Comparison of ENCODE assay signal across 25 cellular contexts in the genomic region with DNA sequence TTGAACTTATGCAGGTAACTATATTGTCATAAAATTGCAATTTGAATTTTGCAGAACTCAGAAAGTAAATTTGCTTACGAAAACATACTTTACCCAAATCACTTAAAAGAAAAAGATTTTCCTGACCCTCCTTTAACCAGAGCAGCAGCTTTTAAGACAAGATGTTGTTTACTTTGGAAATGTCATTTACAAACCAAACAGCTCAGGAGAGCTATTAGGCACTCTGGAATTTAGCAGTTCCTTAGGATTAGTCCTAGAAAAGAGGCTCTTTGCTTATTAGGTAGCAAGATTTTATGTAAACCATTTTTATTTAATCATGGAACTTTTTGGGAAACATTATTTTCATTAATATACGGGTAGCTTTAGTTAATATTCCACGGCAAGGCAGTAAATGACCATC.
"Had no signal": no experiment of that assay in that cellular context is flagged by ENCODE, and none has a peak within 500 bp of the region (broad histone marks: within the 10 kb centered on the region; RNA-seq: fewer than 3 reads in every experiment).

No MANE protein-coding gene starts in this region.

- DNase-seq: activated CD4-positive, alpha-beta T cell treated with anti-CD3 and anti-CD28 coated beads for 1 hour; activated CD4-positive, alpha-beta T cell treated with anti-CD3 and anti-CD28 coated beads, Interleukin-2, amount 10 ng/mL, durations not matched to agents 7 days and 5 days; activated CD8-positive, alpha-beta T cell treated with anti-CD3 and anti-CD28 coated beads for 36 hours; activated naive CD8-positive, alpha-beta T cell treated with anti-CD3 and anti-CD28 coated beads, Interleukin-2, amount 50 U/mL, for 24 hours; activated T-cell treated with anti-CD3 and anti-CD28 coated beads, Interleukin-2, amount 50 U/mL, for 48 hours; amygdala; caudate nucleus; foreskin fibroblast; heart left ventricle; kidney glomerular epithelial cell; lower lobe of right lung; mesenchymal stem cell; ovary; sigmoid colon; small intestine; stimulated activated CD4-positive, alpha-beta T cell treated with anti-CD3 and anti-CD28 coated beads, Interleukin-1b, Interleukin-23, amount 100 ng/mL, for 48 hours; stimulated activated CD4-positive, alpha-beta T cell treated with anti-CD3 and anti-CD28 coated beads, Interleukin-4, amount 100 ng/mL, for 4 hours; stimulated activated CD8-positive, alpha-beta memory T cell treated with anti-CD3 and anti-CD28 coated beads, Interleukin-4, amount 100 ng/mL, for 48 hours; stomach; T-helper 2 cell; thyroid gland; upper lobe of right lung had no signal

- H3K9me3 ChIP-seq: heart left ventricle, lower lobe of right lung, ovary, sigmoid colon, stomach, thyroid gland, upper lobe of right lung had no signal

- H3K4me3 ChIP-seq: heart left ventricle, lower lobe of right lung, ovary, sigmoid colon, stomach, thyroid gland, upper lobe of right lung had no signal

- H3K27ac ChIP-seq: heart left ventricle, lower lobe of right lung, ovary, sigmoid colon, stomach, upper lobe of right lung had no signal

- H3K4me1 ChIP-seq: heart left ventricle, lower lobe of right lung, sigmoid colon, stomach, upper lobe of right lung had no signal

- H3K36me3 ChIP-seq: heart left ventricle, lower lobe of right lung, ovary, sigmoid colon, stomach, thyroid gland, upper lobe of right lung had no signal

- H3K27me3 ChIP-seq: heart left ventricle, ovary, sigmoid colon, stomach, thyroid gland, upper lobe of right lung had no signal

- ATAC-seq: activated CD8-positive, alpha-beta T cell treated with anti-CD3 and anti-CD28 coated beads for 36 hours; activated naive CD8-positive, alpha-beta T cell treated with anti-CD3 and anti-CD28 coated beads, Interleukin-2, amount 50 U/mL, for 24 hours; esophagus mucosa; heart left ventricle; left lobe of liver; lower lobe of right lung; stimulated activated memory B cell treated with anti-CD40 and anti-IgM and Interleukin-4, amounts not matched to agents 10 μg/mL and 1 μg/mL and 100 μg/mL, for 72 hours; upper lobe of right lung had no signal
